In the genomic region with DNA sequence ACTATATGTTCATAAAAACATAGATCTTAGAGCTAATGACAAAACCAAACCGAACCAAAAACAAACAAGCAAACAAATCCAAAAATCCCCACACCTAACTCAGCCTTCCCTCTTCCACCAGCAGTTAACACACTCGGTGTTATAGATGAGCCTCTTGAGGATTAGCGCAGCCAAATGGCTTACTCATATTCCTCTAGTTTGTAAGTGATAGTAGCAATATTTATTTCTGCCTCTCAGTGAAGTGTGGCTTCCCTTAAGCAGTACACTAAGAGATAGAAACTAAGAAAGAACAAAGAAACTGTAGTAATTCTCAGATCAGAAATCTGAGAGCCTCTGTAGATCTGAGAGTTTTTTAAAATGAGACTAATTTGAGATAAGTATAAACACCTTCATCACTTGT, we compare ENCODE assay signal across 18 cellular contexts. TPM values are rescaled to one million over a fixed set of nuclear protein-coding genes. Genes with fewer than 3 reads are reported as not detected.
DNase-seq lines count a peak whose midpoint lies in the region; ATAC-seq and TF ChIP-seq lines count a peak whose summit lies in the region.
"Had no signal": no experiment of that assay in that cellular context is flagged by ENCODE, and none has a peak within 500 bp of the region (broad histone marks: within the 10 kb centered on the region; RNA-seq: fewer than 3 reads in every experiment).

No MANE protein-coding gene starts in this region.

- H3K4me3 Mint-ChIP-seq in activated T-helper 1 cell treated with anti-CD3 and anti-CD28 coated beads, Interleukin-12 subunit alpha, Interleukin-12 subunit beta, Interleukin-2, Interleukin-4 antibody, amounts not matched to agents 30 ng/mL and 10 ng/mL and 1 ng/mL, durations not matched to agents 14 hours and 24 hours and 36 hours, result peak overlapping the region; percentile 35
- H3K4me3 Mint-ChIP-seq in nephron, result peak overlapping the region in 2 of 3 experiments; percentile 33 to 44

- H3K9me3 Mint-ChIP-seq in activated T-helper 1 cell treated with anti-CD3 and anti-CD28 coated beads, Interleukin-12 subunit alpha, Interleukin-12 subunit beta, Interleukin-2, Interleukin-4 antibody, amounts not matched to agents 30 ng/mL and 10 ng/mL and 1 ng/mL, durations not matched to agents 14 hours and 24 hours and 36 hours, result no peaks in the 10 kb centered on the region
- no peaks in the 10 kb centered on the region for H3K9me3 Mint-ChIP-seq in nephron
- H3K9me3 Mint-ChIP-seq: CD4-positive, alpha-beta memory T cell had no signal

- H3K36me3 Mint-ChIP-seq in activated T-helper 1 cell treated with anti-CD3 and anti-CD28 coated beads, Interleukin-12 subunit alpha, Interleukin-12 subunit beta, Interleukin-2, Interleukin-4 antibody, amounts not matched to agents 30 ng/mL and 10 ng/mL and 1 ng/mL, durations not matched to agents 14 hours and 24 hours and 36 hours (ENCODE audit: low read depth), result no peaks in the 10 kb centered on the region
- no peaks in the 10 kb centered on the region for H3K36me3 Mint-ChIP-seq in nephron (ENCODE audit: low read depth)

- H3K4me1 Mint-ChIP-seq in activated T-helper 1 cell treated with anti-CD3 and anti-CD28 coated beads, Interleukin-12 subunit alpha, Interleukin-12 subunit beta, Interleukin-2, Interleukin-4 antibody, amounts not matched to agents 30 ng/mL and 10 ng/mL and 1 ng/mL, durations not matched to agents 14 hours and 24 hours and 36 hours (ENCODE audit: low read depth), result peaks cover 20% of the 10 kb centered on the region
- H3K4me1 Mint-ChIP-seq in nephron, result peaks cover 17% of the 10 kb centered on the region

- no peak for TF ChIP-seq CTCF in nephron (IDR thresholded peaks at IDR 0.05; ENCODE audit: unreplicated experiment in 3 of 3)

- intact Hi-C loops in activated T-helper 1 cell treated with anti-CD3 and anti-CD28 coated beads, Interleukin-12 subunit alpha, Interleukin-12 subunit beta, Interleukin-2, Interleukin-4 antibody, amounts not matched to agents 30 ng/mL and 10 ng/mL and 1 ng/mL, durations not matched to agents 14 hours and 24 hours and 36 hours (cut with micrococcal nuclease), result no loop called here

- H2AFZ ChIP-seq in ACC112 (ENCODE audit: low read length, unreplicated experiment), result peak overlapping the region; percentile 85

- H3K27ac ChIP-seq in ACC112 (ENCODE audit: low read depth, low read length), result no peak overlapping the region
- H3K27ac ChIP-seq: SJCRH30 had no signal

- H3K4me1 ChIP-seq in ACC112 (ENCODE audit: control insufficient read depth, insufficient read depth, low read length, unreplicated experiment), result peaks cover 24% of the 10 kb centered on the region
- H3K4me1 ChIP-seq: SJCRH30 had no signal

- no peak for ATAC-seq in GM21529 (IDR thresholded peaks at IDR 0.05; ENCODE audit: unreplicated experiment)
- ATAC-seq: PC-3 had no signal

- no peak overlapping the region for H3K4me3 ChIP-seq in ACC112 (ENCODE audit: low read depth, low read length)
- H3K4me3 ChIP-seq: MG63, SJCRH30 had no signal

- in situ Hi-C loops in KBM-7 (cut with MboI; ENCODE audit: low pct_unique_long_range_greater_than_20kb, low sequenced_read_pairs), result no loop called here

- H3K27me3 Mint-ChIP-seq in activated T-helper 1 cell treated with anti-CD3 and anti-CD28 coated beads, Interleukin-12 subunit alpha, Interleukin-12 subunit beta, Interleukin-2, Interleukin-4 antibody, amounts not matched to agents 30 ng/mL and 10 ng/mL and 1 ng/mL, durations not matched to agents 14 hours and 24 hours and 36 hours (ENCODE audit: insufficient read depth), result peaks cover 16% of the 10 kb centered on the region
- H3K27me3 Mint-ChIP-seq in nephron (ENCODE audit: low read depth), result no peaks in the 10 kb centered on the region
- H3K27me3 Mint-ChIP-seq: CD4-positive, alpha-beta memory T cell had no signal

- H3K36me3 ChIP-seq in ACC112 (ENCODE audit: insufficient read depth, low read length), result no peaks in the 10 kb centered on the region
- H3K36me3 ChIP-seq: SJCRH30 had no signal

- DNase-seq in GM03348 (ENCODE audit: low spot score), result peak; percentile 39
- DNase-seq in activated T-helper 1 cell treated with anti-CD3 and anti-CD28 coated beads, Interleukin-12 subunit alpha, Interleukin-12 subunit beta, Interleukin-2, Interleukin-4 antibody, amounts not matched to agents 30 ng/mL and 10 ng/mL and 1 ng/mL, durations not matched to agents 14 hours and 24 hours and 36 hours (ENCODE audit: low spot score), result no peak
- DNase-seq in KBM-7, result no peak
- DNase-seq in dermis blood vessel endothelial cell, result no peak
- no peak for DNase-seq in glomerular visceral epithelial cell (ENCODE audit: extremely low spot score)
- DNase-seq: ACHN; CD4-positive, alpha-beta memory T cell; DMS79 treated with DMSO at 0.1 percent for 48 hours; MG63; NCI-H1092; NCI-H1694; NCI-H526 treated with DMSO at 0.1 percent for 48 hours; PC-3; SJCRH30 had no signal

- peaks cover 23% of the 10 kb centered on the region for H3K79me2 ChIP-seq in ACC112 (ENCODE audit: control insufficient read depth, insufficient read depth, low read length, unreplicated experiment)

- H3K27ac Mint-ChIP-seq in activated T-helper 1 cell treated with anti-CD3 and anti-CD28 coated beads, Interleukin-12 subunit alpha, Interleukin-12 subunit beta, Interleukin-2, Interleukin-4 antibody, amounts not matched to agents 30 ng/mL and 10 ng/mL and 1 ng/mL, durations not matched to agents 14 hours and 24 hours and 36 hours, result no peak overlapping the region
- no peak overlapping the region for H3K27ac Mint-ChIP-seq in nephron
- H3K27ac Mint-ChIP-seq: B cell had no signal

- no peaks in the 10 kb centered on the region for H3K27me3 ChIP-seq in ACC112 (ENCODE audit: insufficient read depth, low read length)
- H3K27me3 ChIP-seq: MG63, SJCRH30 had no signal

RNA-seq across cellular contexts. Expression of a gene that starts 2.4 kb away (rescaled TPM):
- 7.4 and 8.8 TPM in 2 replicates for total RNA-seq in activated T-helper 1 cell treated with anti-CD3 and anti-CD28 coated beads, Interleukin-12 subunit alpha, Interleukin-12 subunit beta, Interleukin-2, Interleukin-4 antibody, amounts not matched to agents 30 ng/mL and 10 ng/mL and 1 ng/mL, durations not matched to agents 14 hours and 24 hours and 36 hours
- total RNA-seq in dermis blood vessel endothelial cell, result 5.4 and 14.4 TPM in 2 replicates

RNA-seq across cellular contexts. Expression of a gene that starts 37.2 kb away (rescaled TPM):
- 34.5 and 39.6 TPM in 2 replicates for total RNA-seq in activated T-helper 1 cell treated with anti-CD3 and anti-CD28 coated beads, Interleukin-12 subunit alpha, Interleukin-12 subunit beta, Interleukin-2, Interleukin-4 antibody, amounts not matched to agents 30 ng/mL and 10 ng/mL and 1 ng/mL, durations not matched to agents 14 hours and 24 hours and 36 hours
- 34.0 and 55.3 TPM in 2 replicates for total RNA-seq in dermis blood vessel endothelial cell
